8 cellular contexts compared by ENCODE assay signal in the genomic region with DNA sequence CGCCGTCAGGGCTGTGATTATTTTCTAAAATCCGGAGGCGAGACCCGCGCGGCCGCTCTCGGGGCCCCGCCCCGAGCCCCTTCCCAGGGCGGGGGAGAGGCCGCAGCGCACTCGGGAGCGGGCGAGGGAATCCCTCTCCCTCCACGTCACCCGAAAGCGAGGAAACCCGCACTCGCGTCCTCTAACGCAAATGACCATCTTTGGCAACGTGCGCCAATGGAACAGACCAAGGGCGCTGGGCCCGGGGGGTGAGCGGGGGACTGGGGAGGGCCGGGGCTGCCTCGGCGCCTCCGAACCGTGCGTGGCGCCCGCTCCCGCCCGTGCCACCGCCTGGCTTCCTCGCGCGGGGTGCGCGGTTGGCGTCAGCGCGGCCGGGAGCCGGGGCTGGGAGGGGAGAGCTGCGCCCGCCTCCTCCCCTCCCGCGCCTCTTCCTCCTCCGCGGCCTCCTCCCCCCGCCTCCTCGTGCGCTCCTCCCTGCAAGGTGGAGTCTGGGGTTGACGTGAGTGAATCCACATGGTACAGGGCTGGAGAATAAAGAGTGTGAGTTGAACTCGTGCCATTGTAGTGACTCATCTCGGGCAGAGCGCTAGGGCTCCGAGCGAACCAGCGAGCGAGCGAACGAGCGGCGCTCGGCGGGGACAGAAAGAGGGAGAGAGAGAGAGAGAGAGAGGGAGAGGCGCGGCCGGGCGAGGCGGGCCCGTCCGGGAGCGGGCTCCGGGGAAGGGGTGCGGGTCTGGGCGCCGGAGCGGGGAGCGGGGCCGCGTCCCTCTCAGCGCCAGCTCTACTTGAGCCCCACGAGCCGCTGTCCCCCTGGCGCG. TPM values are rescaled to one million over a fixed set of nuclear protein-coding genes. Genes with fewer than 3 reads are reported as not detected.
DNase-seq lines count a peak whose midpoint lies in the region; ATAC-seq, FAIRE-seq and TF ChIP-seq lines count a peak whose summit lies in the region.

Gene FOSL2 (plus strand): TSS at position 562 of the 818 bp plus-strand sequence. CDS start 863 bp downstream, outside the sequence.

- peak; percentile 74 for FAIRE-seq in keratinocyte (lab: Jason Lieb, UNC)

- H3K36me3 ChIP-seq in keratinocyte (ENCODE audit: control insufficient read depth in 2 of 2, extremely low read depth in 1 of 2, insufficient read depth in 2 of 2, low read length in 2 of 2) = peaks cover 0 to 3% of the 10 kb centered on the region in 2 experiments

- TF ChIP-seq CTCF in AG09319 (IDR thresholded peaks at IDR 0.05; ENCODE audit: low read depth, low read length) = no peak; the same call in 1 of the 2 replicates
- TF ChIP-seq CTCF in keratinocyte (optimal IDR thresholded peaks at IDR 0.05 in 1 of 3, IDR thresholded peaks at IDR 0.05 in 1 of 3, conservative IDR thresholded peaks at IDR 0.05 in 1 of 3; ENCODE audit: extremely low read depth in 1 of 3, insufficient read depth in 2 of 3, low read length in 3 of 3) = peak in 1 of 3 experiments; percentile 1

- H2AFZ ChIP-seq in keratinocyte (ENCODE audit: control insufficient read depth, low read length) = peak within 1 kb of the TSS; percentile 16

- H4K20me1 ChIP-seq in keratinocyte (ENCODE audit: control insufficient read depth, extremely low read depth, insufficient read depth, low read length) = no peaks in the 10 kb centered on the region

- DNase-seq in AG09319 (ENCODE audit: extremely low read depth, low read depth) (peak; percentile 100), NCI-H446 (lab: John Stamatoyannopoulos, UW) (peak; percentile 98), cerebellar cortex (ENCODE audit: low spot score) (peak; percentile 99), keratinocyte (ENCODE audit: low read depth, low spot score) (peak; percentile 98)
- peak; percentile 82 to 85 for DNase-seq in stimulated activated CD4-positive, alpha-beta T cell treated with anti-CD3 and anti-CD28 coated beads, Interleukin-15, amount 100 ng/mL, for 1 hour (ENCODE audit: low read depth in 1 of 2, low spot score in 1 of 2)

- H3K4me1 ChIP-seq in keratinocyte (ENCODE audit: control insufficient read depth, extremely low read depth, insufficient read depth, low read length) = peaks cover 32% of the 10 kb centered on the region

- H3K79me2 ChIP-seq in keratinocyte (ENCODE audit: control insufficient read depth, insufficient read depth, low read length) = peaks cover 44% of the 10 kb centered on the region

- H3K27me3 ChIP-seq in keratinocyte (ENCODE audit: control insufficient read depth, extremely low read depth, insufficient read depth, low read length) = no peaks in the 10 kb centered on the region

- H3K27ac ChIP-seq in keratinocyte (ENCODE audit: control insufficient read depth, insufficient read depth, low read length) = peak within 1 kb of the TSS; percentile 89

- H3K9me3 ChIP-seq in keratinocyte (ENCODE audit: control insufficient read depth, low read depth, low read length) = no peaks in the 10 kb centered on the region

- H3K9ac ChIP-seq in keratinocyte (ENCODE audit: control insufficient read depth, extremely low read depth, insufficient read depth, low read length) = peak within 1 kb of the TSS; percentile 88

- ATAC-seq in GM19035 (IDR thresholded peaks at IDR 0.05; ENCODE audit: unreplicated experiment) = peak; percentile 75
- ATAC-seq in HG03354 (IDR thresholded peaks at IDR 0.05; ENCODE audit: poor library complexity, severe bottlenecking, unreplicated experiment) = peak; percentile 85
- peak; percentile 81 to 86 for ATAC-seq in activated CD4-positive, CD25-positive, alpha-beta regulatory T cell treated with anti-CD3 and anti-CD28 coated beads, Interleukin-2, amount 50 U/mL, for 24 hours

- H3K4me3 ChIP-seq in keratinocyte (ENCODE audit: control insufficient read depth in 2 of 3, extremely low read depth in 1 of 3, insufficient read depth in 2 of 3, low read depth in 1 of 3, low read length in 3 of 3) = peak within 1 kb of the TSS; percentile 79 to 94 (median 79)

- dilution Hi-C loops in keratinocyte (cut with MboI; ENCODE audit: extremely low pct_ligation_motif_present, low sequenced_read_pairs) = no loop called here

- H3K4me2 ChIP-seq in keratinocyte (ENCODE audit: control insufficient read depth, extremely low read depth, insufficient read depth, low read depth, low read length) = peak within 1 kb of the TSS; percentile 97

- no peaks in the 10 kb centered on the region for H3K9me1 ChIP-seq in keratinocyte (ENCODE audit: control insufficient read depth, extremely low read depth, insufficient read depth, low read length)

RNA-seq across cellular contexts. Expression of gene FOSL2, which starts in this region (rescaled TPM):
- 20.4 to 32.7 TPM (median 24.1 TPM) in 3 replicates for polyA plus RNA-seq in keratinocyte
- 34.5 TPM for polyA plus RNA-seq in keratinocyte (2011; ENCODE audit: low read depth)
- 20.3 and 23.5 TPM in 2 replicates for polyA plus RNA-seq in keratinocyte (2011; cell fraction: cytosol; rRNA removed)
- 65.4 and 67.8 TPM in 2 replicates for polyA plus RNA-seq in keratinocyte (2011; cell fraction: nucleus; rRNA removed)
- polyA plus RNA-seq in keratinocyte (2012; ENCODE audit: low replicate concordance) = 24.4 and 59.1 TPM in 2 replicates
- 40.4 to 67.6 TPM (median 60.8 TPM) in 3 replicates for polyA minus RNA-seq in keratinocyte
- polyA minus RNA-seq in keratinocyte (2011; cell fraction: cytosol; rRNA and poly(A)+ RNA removed) = 47.8 TPM
- 63.4 and 86.1 TPM in 2 replicates for polyA minus RNA-seq in keratinocyte (2011; cell fraction: nucleus; rRNA and poly(A)+ RNA removed)

Comparison
In these comparisons a context has a peak if more than half of its experiments do, and no peak if none do; other contexts are left out.
1. Peak in every context shown above with its lines: DNase-seq, ATAC-seq, H3K4me3 ChIP-seq and H3K27ac ChIP-seq.